ENCODE assay signal across 7 cellular contexts in genomic region chr5:33480876-33481275, GRCh38.
"Had no signal": no experiment of that assay in that cellular context is flagged by ENCODE, and none has a peak within 500 bp of the region (broad histone marks: within the 10 kb centered on the region; RNA-seq: fewer than 3 reads in every experiment).

No MANE protein-coding gene starts in this region.

- H3K4me3 ChIP-seq: GM12878 had no signal

- FAIRE-seq: GM12891, GM12892, GM18507, GM19239 had no signal

- ATAC-seq: GM12878 had no signal

- DNase-seq: GDM1, GF-D8 had no signal
